ENCODE assay signal across 8 cellular contexts in the genomic region with DNA sequence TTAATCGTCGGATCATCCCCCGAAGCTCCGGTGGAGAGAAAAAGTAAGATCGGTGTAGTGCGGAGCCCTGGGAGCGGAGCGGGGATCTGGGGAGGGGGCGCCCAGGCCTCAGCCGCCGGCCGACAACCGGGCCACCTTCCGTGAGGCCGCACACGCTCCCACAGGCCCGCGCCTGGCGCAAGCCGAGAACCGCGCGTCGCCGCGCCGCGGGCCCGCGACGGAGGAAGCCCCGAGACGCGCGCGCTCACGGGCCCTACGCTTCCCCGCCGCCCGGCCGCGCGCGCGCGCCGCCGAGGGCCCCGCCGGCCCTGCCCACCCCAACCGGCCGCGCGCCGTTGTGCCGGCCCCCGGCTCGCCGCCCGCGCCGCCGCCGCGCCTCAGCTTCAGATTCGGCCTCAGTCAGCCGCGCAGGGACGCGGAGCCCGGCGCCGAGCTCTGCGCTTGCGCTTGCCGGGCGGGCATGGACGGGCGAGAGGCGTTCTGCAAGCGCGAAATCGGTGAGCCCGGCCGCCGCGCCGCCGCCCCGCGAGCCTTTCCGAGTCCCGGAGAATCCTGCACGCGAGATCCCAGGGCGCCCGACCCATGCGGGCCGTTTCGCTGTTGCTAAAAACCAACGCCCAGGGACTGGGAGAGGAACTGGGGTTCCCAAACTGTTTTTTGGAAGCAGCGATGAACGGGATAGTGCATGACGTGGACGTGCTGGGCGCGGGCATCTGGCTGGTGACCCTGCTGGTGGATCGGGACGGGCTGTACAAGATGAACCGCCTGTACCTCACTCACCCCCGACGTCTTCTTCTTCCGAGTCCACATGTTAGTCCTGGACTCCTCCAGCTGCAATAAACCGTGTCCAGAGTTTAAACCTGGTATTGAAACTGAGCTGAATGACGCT. TPM values are rescaled to one million over a fixed set of nuclear protein-coding genes. Genes with fewer than 3 reads are reported as not detected.
DNase-seq lines count a peak whose midpoint lies in the region; ATAC-seq and TF ChIP-seq lines count a peak whose summit lies in the region.

No MANE protein-coding gene starts in this region.

- no peaks in the 10 kb centered on the region for H3K4me1 ChIP-seq in lung (ENCODE audit: control insufficient read depth in 2 of 2, insufficient read depth in 2 of 2, low read length in 2 of 2)

- no peaks in the 10 kb centered on the region for H3K36me3 Mint-ChIP-seq in activated CD4-positive, alpha-beta memory T cell treated with anti-CD3 and anti-CD28 coated beads for 36 hours

- ATAC-seq in HG03442 (IDR thresholded peaks at IDR 0.05; ENCODE audit: unreplicated experiment) (peak; percentile 80), lung (ENCODE audit: insufficient read depth, low FRiP score) (peak; percentile 95)

- DNase-seq in C1 segment of cervical spinal cord (lab: John Stamatoyannopoulos, UW): peak in 13 of 14 donors; percentile 56 to 97 (median 82)
- peak; percentile 78 for DNase-seq in GM19240 (ENCODE audit: insufficient read length, low spot score)
- DNase-seq in NCI-H69 (lab: John Stamatoyannopoulos, UW): peak; percentile 98
- DNase-seq in activated CD4-positive, alpha-beta memory T cell treated with anti-CD3 and anti-CD28 coated beads for 36 hours: peak; percentile 72
- DNase-seq in ecto neural progenitor cell (ENCODE audit: low spot score): peak; percentile 96
- DNase-seq in lung (ENCODE audit: low spot score): peak; percentile 89
- peak; percentile 59 to 78 (median 66) for DNase-seq in stimulated activated CD4-positive, alpha-beta T cell treated with anti-CD3 and anti-CD28 coated beads, TNF-alpha, amount 100 ng/mL, for 1 hour (ENCODE audit: low read depth in 3 of 3, low spot score in 1 of 3)

- H3K4me3 Mint-ChIP-seq in activated CD4-positive, alpha-beta memory T cell treated with anti-CD3 and anti-CD28 coated beads for 36 hours: peak overlapping the region; percentile 79

- no peaks in the 10 kb centered on the region for H3K9me3 Mint-ChIP-seq in activated CD4-positive, alpha-beta memory T cell treated with anti-CD3 and anti-CD28 coated beads for 36 hours

- H3K27me3 Mint-ChIP-seq in activated CD4-positive, alpha-beta memory T cell treated with anti-CD3 and anti-CD28 coated beads for 36 hours: peaks cover 15% of the 10 kb centered on the region

- peak overlapping the region; percentile 58 for H3K4me3 ChIP-seq in lung

- no peaks in the 10 kb centered on the region for H3K36me3 ChIP-seq in lung (ENCODE audit: control insufficient read depth in 2 of 2, insufficient read depth in 2 of 2, low read length in 2 of 2)

- H3K27me3 ChIP-seq in lung (ENCODE audit: control insufficient read depth, insufficient read depth): no peaks in the 10 kb centered on the region

- WGBS in lung, 2 donors: 0 to 1% methylated on average over 99 to 116 of the region's 116 CpGs

- intact Hi-C loops in activated CD4-positive, alpha-beta memory T cell treated with anti-CD3 and anti-CD28 coated beads for 36 hours (cut with micrococcal nuclease): loop anchor here (2.0 kb wide), 2 partner anchors 16 to 72 kb away; no protein-coding TSS in a partner anchor

- H3K9me3 ChIP-seq in lung (ENCODE audit: control insufficient read depth in 2 of 2, insufficient read depth in 1 of 2, low read length in 1 of 2): no peaks in the 10 kb centered on the region

- CTCF ChIA-PET in activated CD4-positive, alpha-beta memory T cell treated with anti-CD3 and anti-CD28 coated beads for 36 hours (lab: Charles Lee): interaction anchor here (0.6 to 1.4 kb wide), 3 partner anchors 20 to 203 kb away, joined by 3 to 5 read pairs (median 3); no protein-coding TSS in a partner anchor

- POLR2A ChIA-PET in activated CD4-positive, alpha-beta memory T cell treated with anti-CD3 and anti-CD28 coated beads for 36 hours (lab: Charles Lee): interaction anchor here (1.5 to 2.0 kb wide), 2 partner anchors 74 to 109 kb away, joined by 3 to 8 read pairs; partner anchors contain the start of gene KANSL1

- TF ChIP-seq CTCF in lung (IDR thresholded peaks at IDR 0.05; ENCODE audit: control extremely low read depth, extremely low read depth): no peak

- H3K27ac Mint-ChIP-seq in activated CD4-positive, alpha-beta memory T cell treated with anti-CD3 and anti-CD28 coated beads for 36 hours: peak overlapping the region; percentile 25

- peak overlapping the region; percentile 89 to 97 for H3K27ac ChIP-seq in lung (ENCODE audit: low read depth in 1 of 2, low read length in 1 of 2)

- H3K4me1 Mint-ChIP-seq in activated CD4-positive, alpha-beta memory T cell treated with anti-CD3 and anti-CD28 coated beads for 36 hours (ENCODE audit: low read depth): peaks cover 29% of the 10 kb centered on the region

RNA-seq across cellular contexts. Expression of gene LRRC37A, which starts 28.0 kb away (rescaled TPM):
- total RNA-seq in activated CD4-positive, alpha-beta memory T cell treated with anti-CD3 and anti-CD28 coated beads for 36 hours: 1 to 10 TPM; 2.0 to 4.1 TPM
- total RNA-seq in lung: 1 to 10 TPM; 2.9 to 5.2 TPM
- under 1 TPM; 0.64 to 0.94 TPM for polyA plus RNA-seq in lung

Comparison
In these comparisons a context has a peak if more than half of its experiments do, and no peak if none do; other contexts are left out.
1. Peak in every context shown above with its lines: DNase-seq, ATAC-seq, H3K4me3 ChIP-seq and H3K27ac ChIP-seq.